8 cellular contexts compared by ENCODE assay signal in the genomic region with DNA sequence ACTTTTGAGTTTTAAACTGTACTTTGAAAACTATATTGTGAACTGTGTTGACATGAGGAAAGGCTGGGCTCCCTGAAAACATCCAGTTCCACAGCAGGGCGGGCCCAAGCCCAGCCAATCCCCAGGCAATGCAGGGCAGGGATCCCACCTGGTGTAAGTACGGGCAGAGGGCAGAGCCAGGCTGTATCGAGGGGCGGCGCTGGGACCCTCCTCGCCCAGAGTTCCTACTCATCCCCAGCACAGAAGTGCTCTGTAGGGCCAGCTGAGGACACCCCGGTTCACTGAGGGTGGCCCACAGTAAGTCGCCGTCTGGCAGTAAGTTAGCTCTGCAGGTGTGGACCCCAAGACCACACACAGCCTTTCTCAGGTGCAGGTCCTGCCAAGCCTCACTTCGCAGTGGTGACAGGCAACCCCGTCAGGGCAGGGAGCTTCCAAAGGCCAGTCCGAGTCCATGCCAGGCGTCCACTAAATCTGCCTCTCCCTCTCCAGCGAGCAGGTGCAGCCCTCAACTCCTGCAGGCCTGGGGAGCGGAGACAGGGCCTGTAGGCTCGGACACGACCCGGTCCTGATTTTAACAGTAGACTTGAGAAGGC. TPM values are rescaled to one million over a fixed set of nuclear protein-coding genes. Genes with fewer than 3 reads are reported as not detected.
DNase-seq lines count a peak whose midpoint lies in the region; ATAC-seq and TF ChIP-seq lines count a peak whose summit lies in the region.

No MANE protein-coding gene starts in this region.

- H3K27ac ChIP-seq in Panc1 (ENCODE audit: low read length) = peak overlapping the region; percentile 77; the same call in 1 of the 2 replicates

- in situ Hi-C loops in Panc1 (cut with HindIII; ENCODE audit: low pct_unique_long_range_greater_than_20kb, low sequenced_read_pairs) = no loop called here
- in situ Hi-C loops in GM13976 (cut with MboI; ENCODE audit: low sequenced_read_pairs, unreplicated experiment) = no loop called here

- POLR2A ChIA-PET in Panc1 (lab: Charles Lee) = no interaction called here

- no peaks in the 10 kb centered on the region for H3K9me3 ChIP-seq in Panc1 (ENCODE audit: control insufficient read depth, insufficient read depth, low read depth, low read length)

- H3K27me3 ChIP-seq in Panc1 (ENCODE audit: control insufficient read depth, insufficient read depth, low read length) = no peaks in the 10 kb centered on the region

- no peak for ATAC-seq in Panc1
- ATAC-seq in HG03175 (IDR thresholded peaks at IDR 0.05; ENCODE audit: unreplicated experiment) = no peak

- H3K4me1 ChIP-seq in Panc1 (ENCODE audit: control insufficient read depth, insufficient read depth, low read length) = peaks cover 39% of the 10 kb centered on the region

- CTCF ChIA-PET in Panc1 (lab: Charles Lee) = no interaction called here

- no TSS peak for BruUV-seq in Panc1 (replicated peaks; lab: Mats Ljungman, UMichigan)

- intact Hi-C loops in Panc1 (cut with micrococcal nuclease; ENCODE audit: unreplicated experiment) = no loop called here

- no peak for DNase-seq in Panc1 (ENCODE audit: low read depth, low spot score)
- no peak for DNase-seq in epithelial cell of proximal tubule (ENCODE audit: low read depth)
- no peak for DNase-seq in retinal pigment epithelial cell (ENCODE audit: low read depth)
- DNase-seq in GM13976 (ENCODE audit: low spot score) = no peak
- DNase-seq in Kasumi-1 (lab: John Stamatoyannopoulos, UW) = no peak
- no peak for DNase-seq in cerebellum (ENCODE audit: low spot score)

- H3K36me3 ChIP-seq in Panc1 (ENCODE audit: control insufficient read depth, insufficient read depth, low read length) = no peaks in the 10 kb centered on the region

- TF ChIP-seq CTCF in GM12875 (IDR thresholded peaks at IDR 0.05; ENCODE audit: borderline replicate concordance, insufficient read depth, low read depth, low read length) = no peak
- TF ChIP-seq CTCF in Panc1 (IDR thresholded peaks at IDR 0.05) = no peak
- no peak for TF ChIP-seq CTCF in epithelial cell of proximal tubule (conservative IDR thresholded peaks at IDR 0.05; ENCODE audit: low read depth, low read length)
- no peak for TF ChIP-seq CTCF in retinal pigment epithelial cell (conservative IDR thresholded peaks at IDR 0.05; ENCODE audit: low read depth, low read length)
- no peak for TF ChIP-seq CTCF in GM13976 (IDR thresholded peaks at IDR 0.05; ENCODE audit: borderline replicate concordance, control extremely low read depth, extremely low read depth, insufficient read depth, missing control alignments)

- H3K4me3 ChIP-seq in GM12875 (ENCODE audit: low read depth, low read length) (peak overlapping the region; percentile 69), Panc1 (ENCODE audit: low read depth in 2 of 2, low read length in 2 of 2) (peak overlapping the region; percentile 61 to 62; a peak in 3 of 4 replicates), epithelial cell of proximal tubule (ENCODE audit: low read depth, low read length) (peak overlapping the region; percentile 86), retinal pigment epithelial cell (ENCODE audit: low read length) (peak overlapping the region; percentile 61)

RNA-seq across cellular contexts. Expression of a gene that starts 6.4 kb away (rescaled TPM):
- total RNA-seq in Panc1 (2021; ENCODE audit: unreplicated experiment) = 81.8 TPM
- 144 TPM for polyA plus RNA-seq in Panc1 (2012; ENCODE audit: insufficient read length)
- total RNA-seq in epithelial cell of proximal tubule = 106 and 154 TPM in 2 replicates
- 10.3 TPM for total RNA-seq in cerebellum

RNA-seq across cellular contexts. Expression of a gene that starts 6.6 kb away (rescaled TPM):
- total RNA-seq in Panc1 (2021; ENCODE audit: unreplicated experiment) (21.8 TPM), epithelial cell of proximal tubule (1.5 and 2.2 TPM in 2 replicates), cerebellum (not detected)
- 44.2 TPM for polyA plus RNA-seq in Panc1 (2012; ENCODE audit: insufficient read length)

RNA-seq across cellular contexts. Expression of a gene that starts 9.1 kb away (rescaled TPM):
- 90.6 TPM for total RNA-seq in Panc1 (2021; ENCODE audit: unreplicated experiment)
- polyA plus RNA-seq in Panc1 (2012; ENCODE audit: insufficient read length) = 83.1 TPM
- 24.2 and 33.5 TPM in 2 replicates for total RNA-seq in epithelial cell of proximal tubule
- 25.9 TPM for total RNA-seq in cerebellum

RNA-seq across cellular contexts. Expression of a gene that starts 29.8 kb away (rescaled TPM):
- total RNA-seq in Panc1 (2021; ENCODE audit: unreplicated experiment) = 9.8 TPM
- polyA plus RNA-seq in Panc1 (2012; ENCODE audit: insufficient read length) = 13.3 TPM
- total RNA-seq in epithelial cell of proximal tubule = 0.87 and 1.6 TPM in 2 replicates
- 1.5 TPM for total RNA-seq in cerebellum

RNA-seq across cellular contexts. Expression of a gene that starts 31.8 kb away (rescaled TPM):
- total RNA-seq in Panc1 (2021; ENCODE audit: unreplicated experiment) = 175 TPM
- polyA plus RNA-seq in Panc1 (2012; ENCODE audit: insufficient read length) = 310 TPM
- total RNA-seq in epithelial cell of proximal tubule = 63.2 and 128 TPM in 2 replicates
- 16.2 TPM for total RNA-seq in cerebellum
